Comparison of ENCODE assay signal across 8 cellular contexts in the genomic region with DNA sequence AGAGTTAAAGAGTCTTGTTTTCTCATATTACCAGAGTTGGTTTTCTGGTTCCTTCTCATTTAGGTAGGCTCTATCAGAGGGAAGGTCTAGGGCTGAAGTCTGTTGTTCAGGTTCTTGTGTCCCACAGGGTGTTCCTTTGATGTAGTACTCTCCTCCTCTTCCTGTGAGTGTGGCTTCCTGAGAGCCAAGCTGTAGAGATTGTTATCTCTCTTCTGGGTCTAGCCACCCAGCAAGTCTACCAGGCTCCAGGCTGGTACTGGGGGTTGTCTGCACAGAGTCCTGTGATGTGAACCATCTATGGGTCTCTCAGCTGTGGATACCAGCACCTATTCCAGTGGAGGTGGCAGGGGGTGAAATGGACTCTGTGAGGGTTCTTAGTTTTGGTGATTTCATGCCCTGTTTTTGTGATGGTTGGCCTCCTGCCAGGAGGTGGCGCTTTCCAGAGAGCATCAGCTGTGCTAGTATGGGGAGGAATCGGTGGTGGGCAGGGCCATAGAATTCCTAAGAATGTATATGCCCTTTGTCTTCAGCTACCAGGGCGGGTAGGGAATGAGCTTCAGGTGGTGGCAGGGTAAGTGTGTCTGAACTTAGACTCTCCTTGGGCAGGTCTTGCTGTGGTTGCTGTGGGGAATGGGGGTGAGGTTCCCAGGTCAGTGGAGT.
DNase-seq lines count a peak whose midpoint lies in the region; ATAC-seq and TF ChIP-seq lines count a peak whose summit lies in the region.
"Not testable (repeated sequence)": the region's sequence is repeated elsewhere in the genome, so short reads cannot be mapped to it uniquely, and the experiment has no call there.

No MANE protein-coding gene starts in this region.

- peaks cover 0 to 23% (median 5%) of the 10 kb centered on the region in 3 donors for H3K9me3 Mint-ChIP-seq in T-cell
- H3K9me3 Mint-ChIP-seq in activated CD4-positive, alpha-beta T cell treated with anti-CD3 and anti-CD28 coated beads, Interleukin-2, amount 10 ng/mL, durations not matched to agents 24 days and 14 days: peaks cover 29% of the 10 kb centered on the region
- not testable (repeated sequence) for H3K9me3 Mint-ChIP-seq in activated T-cell treated with anti-CD3 and anti-CD28 coated beads, Interleukin-2, amount 50 U/mL, for 4 hours
- peaks cover 12% of the 10 kb centered on the region for H3K9me3 Mint-ChIP-seq in activated naive CD8-positive, alpha-beta T cell treated with anti-CD3 and anti-CD28 coated beads, Interleukin-2, amount 50 U/mL, for 24 hours
- H3K9me3 Mint-ChIP-seq in naive thymus-derived CD8-positive, alpha-beta T cell: peaks cover 6 to 32% (median 18%) of the 10 kb centered on the region in 9 donors
- H3K9me3 Mint-ChIP-seq in stimulated activated naive CD8-positive, alpha-beta T cell treated with anti-CD3 and anti-CD28 coated beads, Interleukin-15, amount 100 ng/mL, for 72 hours: peaks cover 19 to 25% of the 10 kb centered on the region in 2 donors

- H3K27me3 Mint-ChIP-seq in T-cell; activated CD4-positive, alpha-beta T cell treated with anti-CD3 and anti-CD28 coated beads, Interleukin-2, amount 10 ng/mL, durations not matched to agents 24 days and 14 days; activated T-cell treated with anti-CD3 and anti-CD28 coated beads, Interleukin-2, amount 50 U/mL, for 4 hours (ENCODE audit: low read depth); activated naive CD8-positive, alpha-beta T cell treated with anti-CD3 and anti-CD28 coated beads, Interleukin-2, amount 50 U/mL, for 24 hours; naive thymus-derived CD8-positive, alpha-beta T cell; stimulated activated naive CD8-positive, alpha-beta T cell treated with anti-CD3 and anti-CD28 coated beads, Interleukin-15, amount 100 ng/mL, for 72 hours: not testable (repeated sequence)

- H3K4me1 ChIP-seq in DND-41 (ENCODE audit: insufficient read depth, low read length): peaks cover 55% of the 10 kb centered on the region

- not testable (repeated sequence) for H4K20me1 ChIP-seq in DND-41 (ENCODE audit: insufficient read depth, low read length)

- peaks cover 12% of the 10 kb centered on the region for H3K36me3 Mint-ChIP-seq in T-cell
- H3K36me3 Mint-ChIP-seq in activated CD4-positive, alpha-beta T cell treated with anti-CD3 and anti-CD28 coated beads, Interleukin-2, amount 10 ng/mL, durations not matched to agents 24 days and 14 days (ENCODE audit: low read depth); activated T-cell treated with anti-CD3 and anti-CD28 coated beads, Interleukin-2, amount 50 U/mL, for 4 hours (ENCODE audit: insufficient read depth); activated naive CD8-positive, alpha-beta T cell treated with anti-CD3 and anti-CD28 coated beads, Interleukin-2, amount 50 U/mL, for 24 hours (ENCODE audit: low read depth): not testable (repeated sequence)
- peaks cover 0 to 27% (median 24%) of the 10 kb centered on the region in 3 donors for H3K36me3 Mint-ChIP-seq in naive thymus-derived CD8-positive, alpha-beta T cell

- DNase-seq in DND-41: peak; percentile 89
- peak; percentile 12 for DNase-seq in HT1080 (ENCODE audit: low read depth)
- DNase-seq in T-cell: peak in 30 of 34 experiments; percentile 4 to 51 (median 22)
- peak; percentile 78 for DNase-seq in activated CD4-positive, alpha-beta T cell treated with anti-CD3 and anti-CD28 coated beads, Interleukin-2, amount 10 ng/mL, durations not matched to agents 24 days and 14 days
- DNase-seq in activated T-cell treated with anti-CD3 and anti-CD28 coated beads, Interleukin-2, amount 50 U/mL, for 4 hours; stimulated activated naive CD8-positive, alpha-beta T cell treated with anti-CD3 and anti-CD28 coated beads, Interleukin-15, amount 100 ng/mL, for 72 hours: not testable (repeated sequence)
- DNase-seq in activated naive CD8-positive, alpha-beta T cell treated with anti-CD3 and anti-CD28 coated beads, Interleukin-2, amount 50 U/mL, for 24 hours: peak; percentile 5
- DNase-seq in naive thymus-derived CD8-positive, alpha-beta T cell: peak in 8 of 10 donors; percentile 3 to 65 (median 45)

- CTCF ChIA-PET in T-cell (lab: Charles Lee): interaction anchor here (0.5 to 0.7 kb wide), 2 partner anchors 18 to 635 kb away, joined by 3 to 8 read pairs; no protein-coding TSS in a partner anchor

- peak overlapping the region; percentile 7 to 79 (median 52) for H3K4me3 Mint-ChIP-seq in T-cell
- H3K4me3 Mint-ChIP-seq in activated CD4-positive, alpha-beta T cell treated with anti-CD3 and anti-CD28 coated beads, Interleukin-2, amount 10 ng/mL, durations not matched to agents 24 days and 14 days: peak overlapping the region; percentile 47
- H3K4me3 Mint-ChIP-seq in activated T-cell treated with anti-CD3 and anti-CD28 coated beads, Interleukin-2, amount 50 U/mL, for 4 hours: peak overlapping the region; percentile 50
- not testable (repeated sequence) for H3K4me3 Mint-ChIP-seq in activated naive CD8-positive, alpha-beta T cell treated with anti-CD3 and anti-CD28 coated beads, Interleukin-2, amount 50 U/mL, for 24 hours
- H3K4me3 Mint-ChIP-seq in naive thymus-derived CD8-positive, alpha-beta T cell: peak overlapping the region; percentile 54 to 84 (median 71)
- peak overlapping the region in 1 of 2 donors; percentile 38 for H3K4me3 Mint-ChIP-seq in stimulated activated naive CD8-positive, alpha-beta T cell treated with anti-CD3 and anti-CD28 coated beads, Interleukin-15, amount 100 ng/mL, for 72 hours

- H3K4me1 Mint-ChIP-seq in T-cell: peaks cover 36 to 50% (median 47%) of the 10 kb centered on the region in 3 donors
- H3K4me1 Mint-ChIP-seq in activated CD4-positive, alpha-beta T cell treated with anti-CD3 and anti-CD28 coated beads, Interleukin-2, amount 10 ng/mL, durations not matched to agents 24 days and 14 days: peaks cover 20% of the 10 kb centered on the region
- H3K4me1 Mint-ChIP-seq in activated T-cell treated with anti-CD3 and anti-CD28 coated beads, Interleukin-2, amount 50 U/mL, for 4 hours (ENCODE audit: low read depth): peaks cover 39% of the 10 kb centered on the region
- peaks cover 22% of the 10 kb centered on the region for H3K4me1 Mint-ChIP-seq in activated naive CD8-positive, alpha-beta T cell treated with anti-CD3 and anti-CD28 coated beads, Interleukin-2, amount 50 U/mL, for 24 hours
- peaks cover 26 to 53% (median 40%) of the 10 kb centered on the region in 4 donors for H3K4me1 Mint-ChIP-seq in naive thymus-derived CD8-positive, alpha-beta T cell
- peaks cover 21% of the 10 kb centered on the region for H3K4me1 Mint-ChIP-seq in stimulated activated naive CD8-positive, alpha-beta T cell treated with anti-CD3 and anti-CD28 coated beads, Interleukin-15, amount 100 ng/mL, for 72 hours

- H3K36me3 ChIP-seq in DND-41 (ENCODE audit: insufficient read depth, low read length): not testable (repeated sequence)

- H3K4me2 ChIP-seq in DND-41 (ENCODE audit: insufficient read depth, low read length): peak overlapping the region; percentile 65

- H2AFZ ChIP-seq in DND-41 (ENCODE audit: low read depth, low read length): peak overlapping the region; percentile 58

- POLR2A ChIA-PET in T-cell (lab: Charles Lee): interaction anchor here (0.6 to 0.8 kb wide), 4 partner anchors 283 to 830 kb away, joined by 3 to 5 read pairs (median 3); no protein-coding TSS in a partner anchor
- POLR2A ChIA-PET in naive thymus-derived CD8-positive, alpha-beta T cell (lab: Charles Lee): interaction anchor here (1.1 to 1.6 kb wide), 3 partner anchors 16 to 29 kb away, joined by 3 to 4 read pairs (median 3); no protein-coding TSS in a partner anchor

- peak; percentile 89 for ATAC-seq in DND-41 (ENCODE audit: insufficient read depth, low read depth)
- peak; percentile 91 to 99 (median 96) for ATAC-seq in T-cell (replicated peaks in 1 of 4)
- ATAC-seq in activated T-cell treated with anti-CD3 and anti-CD28 coated beads, Interleukin-2, amount 50 U/mL, for 4 hours: peak; percentile 43 to 63
- ATAC-seq in activated naive CD8-positive, alpha-beta T cell treated with anti-CD3 and anti-CD28 coated beads, Interleukin-2, amount 50 U/mL, for 24 hours; stimulated activated naive CD8-positive, alpha-beta T cell treated with anti-CD3 and anti-CD28 coated beads, Interleukin-15, amount 100 ng/mL, for 72 hours: not testable (repeated sequence)
- peak; percentile 78 to 90 for ATAC-seq in naive thymus-derived CD8-positive, alpha-beta T cell

- peak overlapping the region; percentile 67 for H3K9ac ChIP-seq in DND-41 (ENCODE audit: low read depth, low read length)

- intact Hi-C loops in activated CD4-positive, alpha-beta T cell treated with anti-CD3 and anti-CD28 coated beads, Interleukin-2, amount 10 ng/mL, durations not matched to agents 24 days and 14 days (cut with micrococcal nuclease): not testable (repeated sequence)

- not testable (repeated sequence) for H3K9me3 ChIP-seq in DND-41 (ENCODE audit: insufficient read depth, low read length, severe bottlenecking)

- peak overlapping the region; percentile 81 to 94 for H3K27ac Mint-ChIP-seq in T-cell
- H3K27ac Mint-ChIP-seq in activated CD4-positive, alpha-beta T cell treated with anti-CD3 and anti-CD28 coated beads, Interleukin-2, amount 10 ng/mL, durations not matched to agents 24 days and 14 days: peak overlapping the region; percentile 26
- peak overlapping the region; percentile 1 for H3K27ac Mint-ChIP-seq in activated naive CD8-positive, alpha-beta T cell treated with anti-CD3 and anti-CD28 coated beads, Interleukin-2, amount 50 U/mL, for 24 hours
- peak overlapping the region; percentile 51 to 96 (median 82) for H3K27ac Mint-ChIP-seq in naive thymus-derived CD8-positive, alpha-beta T cell
- peak overlapping the region; percentile 24 to 61 for H3K27ac Mint-ChIP-seq in stimulated activated naive CD8-positive, alpha-beta T cell treated with anti-CD3 and anti-CD28 coated beads, Interleukin-15, amount 100 ng/mL, for 72 hours

- H3K27me3 ChIP-seq in DND-41 (ENCODE audit: insufficient read depth, low read length, poor library complexity): not testable (repeated sequence)

- TF ChIP-seq CTCF in DND-41 (IDR thresholded peaks at IDR 0.05; ENCODE audit: borderline replicate concordance, extremely low read depth, low read length, poor library complexity, severe bottlenecking): peak; percentile 62

- peak overlapping the region in 1 of 2 experiments; percentile 57; a peak in 3 of 4 replicates for H3K4me3 ChIP-seq in DND-41 (ENCODE audit: low read depth in 1 of 2, low read length in 2 of 2)

- peak overlapping the region; percentile 98 for H3K27ac ChIP-seq in DND-41 (ENCODE audit: low read length)

- H3K79me2 ChIP-seq in DND-41 (ENCODE audit: insufficient read depth, low read length): peaks cover 30% of the 10 kb centered on the region

Comparison
In these comparisons a context has a peak if more than half of its experiments do, and no peak if none do; other contexts are left out.
1. H3K27ac Mint-ChIP-seq: peak in every context shown above with its lines; median percentile 88 in T-cell; 82 in naive thymus-derived CD8-positive, alpha-beta T cell; 42 in stimulated activated naive CD8-positive, alpha-beta T cell treated with anti-CD3 and anti-CD28 coated beads, Interleukin-15, amount 100 ng/mL, for 72 hours; 26 in activated CD4-positive, alpha-beta T cell treated with anti-CD3 and anti-CD28 coated beads, Interleukin-2, amount 10 ng/mL, durations not matched to agents 24 days and 14 days; 1 in activated naive CD8-positive, alpha-beta T cell treated with anti-CD3 and anti-CD28 coated beads, Interleukin-2, amount 50 U/mL, for 24 hours.